ENCODE assay signal across 33 cellular contexts in genomic region chr7:70371652-70372051, GRCh38.
"Had no signal": no experiment of that assay in that cellular context is flagged by ENCODE, and none has a peak within 500 bp of the region (broad histone marks: within the 10 kb centered on the region; RNA-seq: fewer than 3 reads in every experiment).

No MANE protein-coding gene starts in this region.

- H3K9me3 ChIP-seq: ascending aorta, breast epithelium, colonic mucosa, esophagus muscularis mucosa, gastrocnemius medialis, heart right ventricle had no signal

- H3K4me3 Mint-ChIP-seq: activated B cell treated with CpG ODN at 0.5 μM for 24 hours; activated CD4-positive, alpha-beta memory T cell treated with anti-CD3 and anti-CD28 coated beads for 36 hours; activated CD8-positive, alpha-beta memory T cell treated with anti-CD3 and anti-CD28 coated beads, Interleukin-2, amount 10 ng/mL, durations not matched to agents 7 days and 5 days; activated CD8-positive, alpha-beta T cell treated with anti-CD3 and anti-CD28 coated beads, Interleukin-2, amount 10 ng/mL, durations not matched to agents 7 days and 5 days; activated naive CD4-positive, alpha-beta T cell treated with anti-CD3 and anti-CD28 coated beads, Interleukin-2, amount 10 ng/mL, durations not matched to agents 7 days and 5 days; activated naive CD8-positive, alpha-beta T cell treated with anti-CD3 and anti-CD28 coated beads, Interleukin-2, amount 10 ng/mL, durations not matched to agents 7 days and 5 days; activated T-cell treated with anti-CD3 and anti-CD28 coated beads, Interleukin-2, amount 50 U/mL, for 72 hours; brain; endodermal cell; T-helper 17 cell; T-helper 2 cell treated with Interferon-gamma antibody and Interleukin-4, amounts not matched to agents 5 μg/mL and 100 μg/mL, for 36 hours had no signal

- ATAC-seq: activated CD4-positive, CD25-positive, alpha-beta regulatory T cell treated with anti-CD3 and anti-CD28 coated beads, Interleukin-2, amount 50 U/mL, for 24 hours; activated CD8-positive, alpha-beta memory T cell treated with anti-CD3 and anti-CD28 coated beads, Interleukin-2, amount 10 ng/mL, durations not matched to agents 7 days and 5 days; activated CD8-positive, alpha-beta T cell treated with anti-CD3 and anti-CD28 coated beads, Interleukin-2, amount 10 ng/mL, durations not matched to agents 7 days and 5 days; activated naive CD4-positive, alpha-beta T cell treated with anti-CD3 and anti-CD28 coated beads, Interleukin-2, amount 50 U/mL, for 72 hours; activated T-cell treated with anti-CD3 and anti-CD28 coated beads, Interleukin-2, amount 50 U/mL, for 72 hours; foreskin keratinocyte; gastrocnemius medialis; heart right ventricle; T-helper 17 cell had no signal

- DNase-seq: activated B cell treated with CpG ODN at 0.5 μM for 24 hours; activated CD4-positive, alpha-beta memory T cell treated with anti-CD3 and anti-CD28 coated beads for 36 hours; activated CD4-positive, alpha-beta T cell treated with anti-CD3 and anti-CD28 coated beads for 48 hours; activated CD8-positive, alpha-beta memory T cell treated with anti-CD3 and anti-CD28 coated beads, Interleukin-2, amount 10 ng/mL, durations not matched to agents 7 days and 5 days; activated CD8-positive, alpha-beta memory T cell treated with anti-CD3 and anti-CD28 coated beads, Interleukin-2, amount 50 U/mL, for 4 hours; activated CD8-positive, alpha-beta T cell treated with anti-CD3 and anti-CD28 coated beads, Interleukin-2, amount 10 ng/mL, durations not matched to agents 7 days and 5 days; activated gamma-delta T cell; activated naive CD4-positive, alpha-beta T cell; activated naive CD4-positive, alpha-beta T cell treated with anti-CD3 and anti-CD28 coated beads, Interleukin-2, amount 10 ng/mL, durations not matched to agents 7 days and 5 days; activated naive CD8-positive, alpha-beta T cell treated with anti-CD3 and anti-CD28 coated beads, Interleukin-2, amount 10 ng/mL, durations not matched to agents 7 days and 5 days; activated T-cell treated with anti-CD3 and anti-CD28 coated beads, Interleukin-2, amount 50 U/mL, for 1 hour; activated T-cell treated with anti-CD3 and anti-CD28 coated beads, Interleukin-2, amount 50 U/mL, for 72 hours; central memory CD4-positive, alpha-beta T cell; cerebellar nuclear complex; colonic mucosa; effector memory CD4-positive, alpha-beta T cell; endodermal cell; erythroblast; foreskin keratinocyte; gastrocnemius medialis; heart right ventricle; T-helper 1 cell; T-helper 17 cell; T1000; WERI-Rb-1 had no signal

- H3K9me3 Mint-ChIP-seq: activated B cell treated with CpG ODN at 0.5 μM for 24 hours; activated CD4-positive, alpha-beta memory T cell treated with anti-CD3 and anti-CD28 coated beads for 36 hours; activated naive CD8-positive, alpha-beta T cell treated with anti-CD3 and anti-CD28 coated beads, Interleukin-2, amount 10 ng/mL, durations not matched to agents 7 days and 5 days; endodermal cell; T-helper 2 cell treated with Interferon-gamma antibody and Interleukin-4, amounts not matched to agents 5 μg/mL and 100 μg/mL, for 36 hours had no signal

- H3K27ac Mint-ChIP-seq: activated B cell treated with CpG ODN at 0.5 μM for 24 hours; activated CD4-positive, alpha-beta memory T cell treated with anti-CD3 and anti-CD28 coated beads for 36 hours; activated CD8-positive, alpha-beta memory T cell treated with anti-CD3 and anti-CD28 coated beads, Interleukin-2, amount 10 ng/mL, durations not matched to agents 7 days and 5 days; activated CD8-positive, alpha-beta T cell treated with anti-CD3 and anti-CD28 coated beads, Interleukin-2, amount 10 ng/mL, durations not matched to agents 7 days and 5 days; activated naive CD4-positive, alpha-beta T cell treated with anti-CD3 and anti-CD28 coated beads, Interleukin-2, amount 10 ng/mL, durations not matched to agents 7 days and 5 days; activated naive CD4-positive, alpha-beta T cell treated with anti-CD3 and anti-CD28 coated beads, Interleukin-2, amount 50 U/mL, for 72 hours; activated naive CD8-positive, alpha-beta T cell treated with anti-CD3 and anti-CD28 coated beads, Interleukin-2, amount 10 ng/mL, durations not matched to agents 7 days and 5 days; activated T-cell treated with anti-CD3 and anti-CD28 coated beads, Interleukin-2, amount 50 U/mL, for 72 hours; endodermal cell; T-helper 17 cell; T-helper 2 cell treated with Interferon-gamma antibody and Interleukin-4, amounts not matched to agents 5 μg/mL and 100 μg/mL, for 36 hours had no signal

- H3K27me3 ChIP-seq: ascending aorta, breast epithelium, cardiac muscle cell, colonic mucosa, esophagus muscularis mucosa, foreskin keratinocyte, gastrocnemius medialis, heart right ventricle had no signal

- H3K4me3 ChIP-seq: ascending aorta, breast epithelium, cardiac muscle cell, colonic mucosa, esophagus muscularis mucosa, gastrocnemius medialis, heart right ventricle had no signal

- H3K27me3 Mint-ChIP-seq: activated B cell treated with CpG ODN at 0.5 μM for 24 hours; activated CD4-positive, alpha-beta memory T cell treated with anti-CD3 and anti-CD28 coated beads for 36 hours; activated naive CD4-positive, alpha-beta T cell treated with anti-CD3 and anti-CD28 coated beads, Interleukin-2, amount 10 ng/mL, durations not matched to agents 7 days and 5 days; brain; T-helper 17 cell had no signal

- H3K4me1 ChIP-seq: breast epithelium, colonic mucosa, foreskin keratinocyte, gastrocnemius medialis had no signal

- H3K36me3 Mint-ChIP-seq: activated CD4-positive, alpha-beta memory T cell treated with anti-CD3 and anti-CD28 coated beads for 36 hours; activated CD8-positive, alpha-beta memory T cell treated with anti-CD3 and anti-CD28 coated beads, Interleukin-2, amount 10 ng/mL, durations not matched to agents 7 days and 5 days; activated naive CD4-positive, alpha-beta T cell treated with anti-CD3 and anti-CD28 coated beads, Interleukin-2, amount 10 ng/mL, durations not matched to agents 7 days and 5 days had no signal

- H3K27ac ChIP-seq: ascending aorta, breast epithelium, cardiac muscle cell, colonic mucosa, esophagus muscularis mucosa, foreskin keratinocyte, gastrocnemius medialis, heart right ventricle, WERI-Rb-1 had no signal

- H3K4me1 Mint-ChIP-seq: activated B cell treated with CpG ODN at 0.5 μM for 24 hours; activated CD8-positive, alpha-beta memory T cell treated with anti-CD3 and anti-CD28 coated beads, Interleukin-2, amount 10 ng/mL, durations not matched to agents 7 days and 5 days; activated naive CD4-positive, alpha-beta T cell treated with anti-CD3 and anti-CD28 coated beads, Interleukin-2, amount 10 ng/mL, durations not matched to agents 7 days and 5 days; activated naive CD8-positive, alpha-beta T cell treated with anti-CD3 and anti-CD28 coated beads, Interleukin-2, amount 10 ng/mL, durations not matched to agents 7 days and 5 days; T-helper 17 cell had no signal

- H3K36me3 ChIP-seq: ascending aorta, breast epithelium, cardiac muscle cell, colonic mucosa, esophagus muscularis mucosa, gastrocnemius medialis, heart right ventricle, WERI-Rb-1 had no signal
